ENCODE assay signal across 24 cellular contexts in the genomic region with DNA sequence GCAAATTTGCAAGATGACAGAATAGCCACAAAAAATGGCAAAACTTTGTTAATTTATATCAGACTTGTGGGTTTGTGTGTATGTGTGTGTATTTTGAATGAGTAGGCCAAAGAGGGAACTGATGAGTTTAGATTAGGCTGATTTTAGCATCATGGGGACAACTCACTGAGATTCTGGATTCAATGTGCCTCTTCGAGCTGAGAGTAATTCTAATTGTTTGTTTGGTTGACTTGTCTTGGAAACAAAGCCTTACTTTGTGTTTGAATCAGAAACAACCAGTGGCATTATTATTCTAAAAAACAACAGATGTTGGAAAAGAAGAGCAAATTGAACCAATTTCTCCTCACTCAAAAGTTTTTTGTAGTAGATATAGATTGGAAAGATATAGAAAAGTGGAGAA. TPM values are rescaled to one million over a fixed set of nuclear protein-coding genes. Genes with fewer than 3 reads are reported as not detected.
DNase-seq lines count a peak whose midpoint lies in the region; ATAC-seq and TF ChIP-seq lines count a peak whose summit lies in the region.
"Had no signal": no experiment of that assay in that cellular context is flagged by ENCODE, and none has a peak within 500 bp of the region (broad histone marks: within the 10 kb centered on the region; RNA-seq: fewer than 3 reads in every experiment).

No MANE protein-coding gene starts in this region.

- H3K4me3 Mint-ChIP-seq in GM23338 = no peak overlapping the region
- H3K4me3 Mint-ChIP-seq in stimulated activated effector memory CD8-positive, alpha-beta T cell treated with anti-CD3 and anti-CD28 coated beads, Interleukin-12 subunit alpha, Interleukin-12 subunit beta, amount 100 ng/mL, for 72 hours = no peak overlapping the region
- H3K4me3 Mint-ChIP-seq: HFFc6 had no signal

- H3K27me3 Mint-ChIP-seq in GM23338 (ENCODE audit: insufficient read depth, low read depth, poor library complexity) = peaks cover 4% of the 10 kb centered on the region

- peak overlapping the region; percentile 4; the same call in 1 of the 2 replicates for H3K4me2 ChIP-seq in GM23338
- H3K4me2 ChIP-seq: KMS-11 had no signal

- H2AFZ ChIP-seq in GM23338 = peak overlapping the region; percentile 57; the same call in 1 of the 2 replicates

- no peak for DNase-seq in GM23338 (ENCODE audit: low spot score)
- DNase-seq in putamen (ENCODE audit: low spot score) = peak; percentile 85
- no peak for DNase-seq in effector CD4-positive, alpha-beta T cell
- DNase-seq in stimulated activated effector memory CD8-positive, alpha-beta T cell treated with anti-CD3 and anti-CD28 coated beads, Interleukin-12 subunit alpha, Interleukin-12 subunit beta, amount 100 ng/mL, for 72 hours (ENCODE audit: low spot score in 2 of 2) = no peak
- no peak for DNase-seq in activated CD4-positive, CD25-positive, alpha-beta regulatory T cell treated with anti-CD3 and anti-CD28 coated beads, Interleukin-2, amount 50 U/mL, for 72 hours
- DNase-seq: 8988T, ACHN, Calu3, DMS153, DND-41, HFFc6, IMR-90, MM.1S, NCI-H2029, NCI-H446 treated with DMSO at 0.1 percent for 48 hours, NCI-H526 treated with DMSO at 0.1 percent for 48 hours, SHP77 had no signal

- H3K27me3 ChIP-seq in GM23338 (ENCODE audit: insufficient read depth) = no peaks in the 10 kb centered on the region
- H3K27me3 ChIP-seq in layer of hippocampus (ENCODE audit: control insufficient read depth, insufficient read depth, low read length) = no peaks in the 10 kb centered on the region

- peaks cover 3% of the 10 kb centered on the region; the same call in 1 of the 3 replicates for H3K36me3 Mint-ChIP-seq in GM23338 (ENCODE audit: low read depth)
- H3K36me3 Mint-ChIP-seq in stimulated activated effector memory CD8-positive, alpha-beta T cell treated with anti-CD3 and anti-CD28 coated beads, Interleukin-12 subunit alpha, Interleukin-12 subunit beta, amount 100 ng/mL, for 72 hours = no peaks in the 10 kb centered on the region

- no peak overlapping the region for H3K27ac Mint-ChIP-seq in GM23338
- H3K27ac Mint-ChIP-seq in stimulated activated effector memory CD8-positive, alpha-beta T cell treated with anti-CD3 and anti-CD28 coated beads, Interleukin-12 subunit alpha, Interleukin-12 subunit beta, amount 100 ng/mL, for 72 hours = no peak overlapping the region
- H3K27ac Mint-ChIP-seq: HFFc6 had no signal

- no peaks in the 10 kb centered on the region for H3K36me3 ChIP-seq in GM23338 (ENCODE audit: insufficient read depth)
- H3K36me3 ChIP-seq: HAP-1 had no signal

- H3K4me1 Mint-ChIP-seq in GM23338 = peaks cover 8% of the 10 kb centered on the region; the same call in 2 of the 3 replicates
- no peaks in the 10 kb centered on the region for H3K4me1 Mint-ChIP-seq in stimulated activated effector memory CD8-positive, alpha-beta T cell treated with anti-CD3 and anti-CD28 coated beads, Interleukin-12 subunit alpha, Interleukin-12 subunit beta, amount 100 ng/mL, for 72 hours

- no peak for ATAC-seq in GM23338
- ATAC-seq in stimulated activated effector memory CD8-positive, alpha-beta T cell treated with anti-CD3 and anti-CD28 coated beads, Interleukin-12 subunit alpha, Interleukin-12 subunit beta, amount 100 ng/mL, for 72 hours = no peak
- ATAC-seq in GM19463 (IDR thresholded peaks at IDR 0.05; ENCODE audit: unreplicated experiment) = no peak
- ATAC-seq: Panc1 had no signal

- H3K27ac ChIP-seq in GM23338 (ENCODE audit: low read depth) = no peak overlapping the region
- H3K27ac ChIP-seq in cingulate gyrus (ENCODE audit: low read depth, low read length) = peak overlapping the region; percentile 97
- peak overlapping the region; percentile 93 for H3K27ac ChIP-seq in layer of hippocampus (ENCODE audit: low read depth, low read length)
- H3K27ac ChIP-seq: KMS-11, RWPE1 had no signal

- H3K9me2 ChIP-seq in GM23338 (ENCODE audit: insufficient read depth) = peaks cover 15% of the 10 kb centered on the region; the same call in 1 of the 2 replicates

- no peaks in the 10 kb centered on the region for H3F3A ChIP-seq in GM23338 (replicated peaks; ENCODE audit: low read depth)

- no peak for TF ChIP-seq CTCF in GM23338 (conservative IDR thresholded peaks at IDR 0.05; ENCODE audit: low read depth in 2 of 2)

- no peaks in the 10 kb centered on the region for H3K79me2 ChIP-seq in GM23338 (replicated peaks; ENCODE audit: insufficient read depth)

- H3K4me3 ChIP-seq in GM23338 = no peak overlapping the region
- H3K4me3 ChIP-seq: HAP-1 had no signal

- peaks cover 6% of the 10 kb centered on the region; the same call in 2 of the 3 replicates for H3K9me3 Mint-ChIP-seq in GM23338
- H3K9me3 Mint-ChIP-seq in stimulated activated effector memory CD8-positive, alpha-beta T cell treated with anti-CD3 and anti-CD28 coated beads, Interleukin-12 subunit alpha, Interleukin-12 subunit beta, amount 100 ng/mL, for 72 hours = no peaks in the 10 kb centered on the region
- H3K9me3 Mint-ChIP-seq: HFFc6 had no signal

- H3K4me1 ChIP-seq in GM23338 (ENCODE audit: insufficient read depth) = peaks cover 6% of the 10 kb centered on the region; the same call in 1 of the 2 replicates
- H3K4me1 ChIP-seq: HAP-1 had no signal

- no peaks in the 10 kb centered on the region for H4K20me1 ChIP-seq in GM23338 (replicated peaks; ENCODE audit: insufficient read depth)

TF ChIP-seq in GM23338, 12 proteins besides CTCF, POLR2A, EP300 and RAD21 (continues in another document):
- TF ChIP-seq NANOG (IDR thresholded peaks at IDR 0.05; ENCODE audit: borderline replicate concordance) (no peak), REST (IDR thresholded peaks at IDR 0.05; ENCODE audit: unreplicated experiment) (no peak), STAT1 (IDR thresholded peaks at IDR 0.05; ENCODE audit: unreplicated experiment) (no peak), CREB1 (CRISPR knock-in tag; IDR thresholded peaks at IDR 0.05; ENCODE audit: low read depth) (no peak), EZH2phosphoT487 (IDR thresholded peaks at IDR 0.05; ENCODE audit: unreplicated experiment) (no peak), ZNF331 (CRISPR knock-in tag; IDR thresholded peaks at IDR 0.05; ENCODE audit: low read depth) (no peak), ZNF114 (CRISPR knock-in tag; IDR thresholded peaks at IDR 0.05) (no peak), EZH2 (IDR thresholded peaks at IDR 0.05; ENCODE audit: low read depth, unreplicated experiment) (no peak)
- TF ChIP-seq, protein P1, sequence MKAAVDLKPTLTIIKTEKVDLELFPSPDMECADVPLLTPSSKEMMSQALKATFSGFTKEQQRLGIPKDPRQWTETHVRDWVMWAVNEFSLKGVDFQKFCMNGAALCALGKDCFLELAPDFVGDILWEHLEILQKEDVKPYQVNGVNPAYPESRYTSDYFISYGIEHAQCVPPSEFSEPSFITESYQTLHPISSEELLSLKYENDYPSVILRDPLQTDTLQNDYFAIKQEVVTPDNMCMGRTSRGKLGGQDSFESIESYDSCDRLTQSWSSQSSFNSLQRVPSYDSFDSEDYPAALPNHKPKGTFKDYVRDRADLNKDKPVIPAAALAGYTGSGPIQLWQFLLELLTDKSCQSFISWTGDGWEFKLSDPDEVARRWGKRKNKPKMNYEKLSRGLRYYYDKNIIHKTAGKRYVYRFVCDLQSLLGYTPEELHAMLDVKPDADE (IDR thresholded peaks at IDR 0.05) = no peak

RNA-seq across cellular contexts. Expression of gene C21orf91, which starts 40.5 kb away (rescaled TPM):
- 18.6 and 20.0 TPM in 2 replicates for total RNA-seq in GM23338 (2014; rRNA removed; shearing (Covaris generic))
- polyA plus RNA-seq in GM23338 (2016; fragmentation: Nextera tagmentation; extraction: Ambion mirVana) = 7.3 and 10.9 TPM in 2 replicates
